ENCODE assay signal across 8 cellular contexts in genomic region chr6:32004864-32005537, GRCh38. TPM values are rescaled to one million over a fixed set of nuclear protein-coding genes. Genes with fewer than 3 reads are reported as not detected.
A peak's percentile ranks its signal among the peaks of the same experiment; 100 is the strongest.
DNase-seq lines count a peak whose midpoint lies in the region; ATAC-seq and TF ChIP-seq lines count a peak whose summit lies in the region.
"Not testable (repeated sequence)": the region's sequence is repeated elsewhere in the genome, so short reads cannot be mapped to it uniquely, and the experiment has no call there.
"Had no signal": no experiment of that assay in that cellular context is flagged by ENCODE, and none has a peak within 500 bp of the region (broad histone marks: within the 10 kb centered on the region; RNA-seq: fewer than 3 reads in every experiment).

No MANE protein-coding gene starts in this region.

- H3K4me3 ChIP-seq in CD4-positive, CD25-positive, alpha-beta regulatory T cell (ENCODE audit: low read depth, low read length); spleen: not testable (repeated sequence)

- H3K27ac Mint-ChIP-seq in CD4-positive, CD25-positive, alpha-beta regulatory T cell: peak overlapping the region in 2 of 3 donors; percentile 71 to 86
- peak overlapping the region; percentile 37 for H3K27ac Mint-ChIP-seq in activated CD4-positive, alpha-beta T cell treated with anti-CD3 and anti-CD28 coated beads for 36 hours
- peak overlapping the region; percentile 89 for H3K27ac Mint-ChIP-seq in activated naive CD8-positive, alpha-beta T cell
- peak overlapping the region; percentile 21 to 96 (median 74) for H3K27ac Mint-ChIP-seq in immature natural killer cell

- not testable (repeated sequence) for H3K27ac ChIP-seq in CD4-positive, CD25-positive, alpha-beta regulatory T cell (ENCODE audit: insufficient read depth, low read length, poor library complexity, severe bottlenecking)
- H3K27ac ChIP-seq in spleen: peak overlapping the region in 5 of 8 donors; percentile 21 to 62 (median 45)

- H3K9me3 ChIP-seq in CD4-positive, CD25-positive, alpha-beta regulatory T cell (ENCODE audit: control insufficient read depth in 2 of 2, low read length in 2 of 2); spleen: not testable (repeated sequence)

- not testable (repeated sequence) for H3K36me3 ChIP-seq in CD4-positive, CD25-positive, alpha-beta regulatory T cell (ENCODE audit: control insufficient read depth, insufficient read depth, low read length); spleen

- WGBS in spleen, 5 donors: 50 to 64% (median 59%) methylated on average over 8 to 10 of the region's 13 CpGs

- not testable (repeated sequence) for TF ChIP-seq CTCF in spleen (IDR thresholded peaks at IDR 0.05 in 8 of 11, conservative IDR thresholded peaks at IDR 0.05 in 3 of 11)

- intact Hi-C loops in activated CD4-positive, alpha-beta T cell treated with anti-CD3 and anti-CD28 coated beads for 36 hours (cut with DNase I, micrococcal nuclease); spleen (cut with DNase I; ENCODE audit: low total_unique reads): not testable (repeated sequence)

- H3K9me3 Mint-ChIP-seq in CD4-positive, CD25-positive, alpha-beta regulatory T cell; activated CD4-positive, alpha-beta T cell treated with anti-CD3 and anti-CD28 coated beads for 36 hours (ENCODE audit: low read depth); activated naive CD8-positive, alpha-beta T cell (ENCODE audit: low read depth); immature natural killer cell: not testable (repeated sequence)

- peak; percentile 86 to 87 for ATAC-seq in CD4-positive, CD25-positive, alpha-beta regulatory T cell (ENCODE audit: low read depth in 2 of 2)
- peak; percentile 86 for ATAC-seq in activated CD4-positive, alpha-beta T cell treated with anti-CD3 and anti-CD28 coated beads for 36 hours

- peak overlapping the region in 1 of 4 donors; percentile 19 for H3K4me3 Mint-ChIP-seq in CD4-positive, CD25-positive, alpha-beta regulatory T cell
- H3K4me3 Mint-ChIP-seq in activated CD4-positive, alpha-beta T cell treated with anti-CD3 and anti-CD28 coated beads for 36 hours; activated naive CD8-positive, alpha-beta T cell: not testable (repeated sequence)
- H3K4me3 Mint-ChIP-seq in immature natural killer cell: peak overlapping the region in 3 of 5 donors; percentile 29 to 48 (median 35)

- POLR2A ChIA-PET in activated CD4-positive, alpha-beta T cell treated with anti-CD3 and anti-CD28 coated beads for 36 hours (lab: Charles Lee): not testable (repeated sequence)

- not testable (repeated sequence) for H3K4me1 ChIP-seq in CD4-positive, CD25-positive, alpha-beta regulatory T cell (ENCODE audit: control insufficient read depth, insufficient read depth, low read length, poor library complexity, severe bottlenecking); spleen

- DNase-seq in CD4-positive, CD25-positive, alpha-beta regulatory T cell: peak in 1 of 3 donors; percentile 2
- DNase-seq in NCI-H345 (lab: John Stamatoyannopoulos, UW) (peak; percentile 32), immature natural killer cell (peak in 1 of 3 donors; percentile 12), spleen (peak; percentile 58)
- DNase-seq in activated CD4-positive, alpha-beta T cell treated with anti-CD3 and anti-CD28 coated beads for 36 hours: not testable (repeated sequence)

- H3K4me1 Mint-ChIP-seq in CD4-positive, CD25-positive, alpha-beta regulatory T cell; activated CD4-positive, alpha-beta T cell treated with anti-CD3 and anti-CD28 coated beads for 36 hours; activated naive CD8-positive, alpha-beta T cell (ENCODE audit: low read depth); immature natural killer cell: not testable (repeated sequence)

- H3K36me3 Mint-ChIP-seq in CD4-positive, CD25-positive, alpha-beta regulatory T cell; activated CD4-positive, alpha-beta T cell treated with anti-CD3 and anti-CD28 coated beads for 36 hours (ENCODE audit: low read depth); activated naive CD8-positive, alpha-beta T cell; immature natural killer cell: not testable (repeated sequence)

- not testable (repeated sequence) for H3K27me3 Mint-ChIP-seq in CD4-positive, CD25-positive, alpha-beta regulatory T cell; activated CD4-positive, alpha-beta T cell treated with anti-CD3 and anti-CD28 coated beads for 36 hours; activated naive CD8-positive, alpha-beta T cell; immature natural killer cell (ENCODE audit: low read depth in 3 of 3)

- CTCF ChIA-PET in activated CD4-positive, alpha-beta T cell treated with anti-CD3 and anti-CD28 coated beads for 36 hours (lab: Charles Lee): not testable (repeated sequence)

- H3K27me3 ChIP-seq in CD4-positive, CD25-positive, alpha-beta regulatory T cell (ENCODE audit: control insufficient read depth, insufficient read depth, low read length); spleen (replicated peaks in 1 of 7): not testable (repeated sequence)

- not testable (repeated sequence) for TF ChIP-seq POLR2A in spleen (IDR thresholded peaks at IDR 0.05)

RNA-seq across cellular contexts. Expression of gene C4B, which starts 9.6 kb away (rescaled TPM):
- total RNA-seq in CD4-positive, CD25-positive, alpha-beta regulatory T cell: 3.6 TPM
- under 1 TPM in 1 of 4 donors, not detected in 3; 0.52 TPM for polyA plus RNA-seq in CD4-positive, CD25-positive, alpha-beta regulatory T cell
- 1 to 10 TPM; 2.8 to 2.9 TPM for total RNA-seq in activated CD4-positive, alpha-beta T cell treated with anti-CD3 and anti-CD28 coated beads for 36 hours
- polyA plus RNA-seq in immature natural killer cell: under 1 TPM in 1 of 3 donors, not detected in 2; 0.67 TPM
- total RNA-seq in spleen: 100 to 1,000 TPM in 5 of 7 donors, 10 to 100 TPM in 2; 88.6 to 308 (median 165) TPM
- polyA plus RNA-seq in spleen: 10 to 100 TPM; 57.8 to 66.9 (median 63.1) TPM

RNA-seq across cellular contexts. Expression of gene C4A, which starts 23.1 kb away (rescaled TPM):
- 4.0 TPM for total RNA-seq in CD4-positive, CD25-positive, alpha-beta regulatory T cell
- polyA plus RNA-seq in CD4-positive, CD25-positive, alpha-beta regulatory T cell: under 1 TPM in 2 of 4 donors, not detected in 2; 0.28 to 0.30 TPM
- total RNA-seq in activated CD4-positive, alpha-beta T cell treated with anti-CD3 and anti-CD28 coated beads for 36 hours: 1 to 10 TPM; 3.4 to 3.9 TPM
- not detected for polyA plus RNA-seq in immature natural killer cell
- 100 to 1,000 TPM; 101 to 332 (median 166) TPM for total RNA-seq in spleen
- 10 to 100 TPM; 50.1 to 58.3 (median 53.5) TPM for polyA plus RNA-seq in spleen

RNA-seq across cellular contexts. Expression of gene DXO, which starts 33.1 kb away (rescaled TPM):
- total RNA-seq in CD4-positive, CD25-positive, alpha-beta regulatory T cell: 47.7 TPM
- polyA plus RNA-seq in CD4-positive, CD25-positive, alpha-beta regulatory T cell: 10 to 100 TPM in 2 of 4 donors, 1 to 10 TPM in 2; 8.4 to 10.5 (median 9.6) TPM
- total RNA-seq in activated CD4-positive, alpha-beta T cell treated with anti-CD3 and anti-CD28 coated beads for 36 hours: 10 to 100 TPM; 12.6 to 13.9 TPM
- polyA plus RNA-seq in immature natural killer cell (10 to 100 TPM in 2 of 3 donors, 1 to 10 TPM in 1; 9.2 to 19.5 (median 17.2) TPM), spleen (10 to 100 TPM; 19.1 to 28.1 (median 26.3) TPM)
- total RNA-seq in spleen: 10 to 100 TPM; 21.0 to 34.3 (median 26.2) TPM

RNA-seq across cellular contexts. Expression of gene CYP21A2, which starts 33.2 kb away (rescaled TPM):
- not detected for total RNA-seq in CD4-positive, CD25-positive, alpha-beta regulatory T cell
- polyA plus RNA-seq in CD4-positive, CD25-positive, alpha-beta regulatory T cell: not detected
- total RNA-seq in activated CD4-positive, alpha-beta T cell treated with anti-CD3 and anti-CD28 coated beads for 36 hours: under 1 TPM in 1 of 2 experiments, not detected in 1; 0.47 TPM
- polyA plus RNA-seq in immature natural killer cell: under 1 TPM in 1 of 3 donors, not detected in 2; 0.10 TPM
- 10 to 100 TPM in 2 of 7 donors, 1 to 10 TPM in 5; 4.9 to 14.3 (median 7.1) TPM for total RNA-seq in spleen
- 1 to 10 TPM in 2 of 3 donors, under 1 TPM in 1; 0.97 to 2.4 (median 2.2) TPM for polyA plus RNA-seq in spleen
- total RNA-seq: H9, lung microvascular endothelial cell had no signal

RNA-seq across cellular contexts. Expression of gene SKIC2, which starts 46.0 kb away (rescaled TPM):
- total RNA-seq in CD4-positive, CD25-positive, alpha-beta regulatory T cell: 101 TPM
- 10 to 100 TPM; 16.2 to 20.9 (median 17.5) TPM for polyA plus RNA-seq in CD4-positive, CD25-positive, alpha-beta regulatory T cell
- total RNA-seq in activated CD4-positive, alpha-beta T cell treated with anti-CD3 and anti-CD28 coated beads for 36 hours: 100 to 1,000 TPM in 1 of 2 experiments, 10 to 100 TPM in 1; 90.2 to 104 TPM
- polyA plus RNA-seq in immature natural killer cell: 10 to 100 TPM; 14.1 to 20.6 (median 19.3) TPM
- total RNA-seq in spleen: 100 to 1,000 TPM in 1 of 7 donors, 10 to 100 TPM in 6; 52.1 to 102 (median 75.7) TPM
- polyA plus RNA-seq in spleen: 100 to 1,000 TPM in 2 of 3 donors, 10 to 100 TPM in 1; 61.8 to 107 (median 102) TPM

Comparison
In these comparisons a context has a peak if more than half of its experiments do, and no peak if none do; other contexts are left out.
1. H3K27ac Mint-ChIP-seq: peak in every context shown above with its lines; median percentile 89 in activated naive CD8-positive, alpha-beta T cell; 78 in CD4-positive, CD25-positive, alpha-beta regulatory T cell; 74 in immature natural killer cell; 37 in activated CD4-positive, alpha-beta T cell treated with anti-CD3 and anti-CD28 coated beads for 36 hours.
2. RNA of gene C4B, which starts 9.6 kb away (total RNA-seq): 88.6 to 308 TPM in spleen; 3.6 TPM in CD4-positive, CD25-positive, alpha-beta regulatory T cell (single experiment) and 2.8 to 2.9 TPM in activated CD4-positive, alpha-beta T cell treated with anti-CD3 and anti-CD28 coated beads for 36 hours; every median in the first group is over 10 times any median in the second.
3. RNA of gene C4A, which starts 23.1 kb away (total RNA-seq): 101 to 332 TPM in spleen; 4.0 TPM in CD4-positive, CD25-positive, alpha-beta regulatory T cell (single experiment) and 3.4 to 3.9 TPM in activated CD4-positive, alpha-beta T cell treated with anti-CD3 and anti-CD28 coated beads for 36 hours; every median in the first group is over 10 times any median in the second.